Comparison of ENCODE assay signal across 34 cellular contexts in the genomic region with DNA sequence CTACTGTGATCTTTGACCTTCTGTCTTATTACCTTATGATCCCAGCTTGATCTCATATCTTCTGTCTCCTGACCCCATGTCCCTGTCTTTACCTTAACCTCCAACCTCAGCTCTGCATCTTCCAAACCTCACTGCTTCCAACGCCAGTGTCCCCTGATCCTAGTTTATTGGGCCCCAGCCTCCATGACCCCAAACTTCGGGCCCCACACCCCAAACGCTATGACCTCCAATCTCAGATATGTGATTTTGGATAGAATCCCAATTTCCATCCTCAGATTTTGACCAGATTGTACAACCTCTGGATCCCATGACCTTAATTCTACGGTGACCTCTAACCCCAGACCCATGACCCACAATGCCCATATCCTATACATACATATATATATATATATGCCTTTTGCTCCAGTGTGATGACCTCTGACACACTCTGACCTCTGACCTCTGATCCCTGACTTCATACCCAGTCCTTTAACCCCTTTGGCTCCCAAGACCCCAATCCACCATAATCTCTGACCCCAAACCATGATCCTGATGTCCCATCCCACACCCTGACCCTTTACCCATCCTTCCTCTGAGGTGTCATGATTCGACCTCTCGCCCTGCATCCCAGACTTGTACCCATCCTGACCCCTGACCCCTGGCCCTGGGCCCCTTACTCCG. TPM values are rescaled to one million over a fixed set of nuclear protein-coding genes. Genes with fewer than 3 reads are reported as not detected.
"Had no signal": no experiment of that assay in that cellular context is flagged by ENCODE, and none has a peak within 500 bp of the region (broad histone marks: within the 10 kb centered on the region; RNA-seq: fewer than 3 reads in every experiment).

No MANE protein-coding gene starts in this region.

- H3K4me3 ChIP-seq: ascending aorta, cardiac muscle cell, MG63, Peyer's patch had no signal

- H3K27me3 ChIP-seq: ascending aorta, Peyer's patch had no signal

- ATAC-seq: activated CD4-positive, alpha-beta T cell treated with anti-CD3 and anti-CD28 coated beads for 36 hours; activated CD8-positive, alpha-beta T cell treated with anti-CD3 and anti-CD28 coated beads, Interleukin-2, amount 10 ng/mL, durations not matched to agents 7 days and 5 days; PC-3 had no signal

- DNase-seq: activated CD4-positive, alpha-beta T cell treated with anti-CD3 and anti-CD28 coated beads for 36 hours; activated CD4-positive, alpha-beta T cell treated with anti-CD3 and anti-CD28 coated beads, Interleukin-2, amount 10 ng/mL, durations not matched to agents 7 days and 5 days; activated CD4-positive, alpha-beta T cell treated with anti-CD3 and anti-CD28 coated beads, Interleukin-2, amount 50 U/mL, for 48 hours; activated CD8-positive, alpha-beta T cell treated with anti-CD3 and anti-CD28 coated beads, Interleukin-2, amount 10 ng/mL, durations not matched to agents 7 days and 5 days; activated gamma-delta T cell treated with Interleukin-2 at 50 U/mL for 16 hours; activated naive CD4-positive, alpha-beta T cell treated with anti-CD3 and anti-CD28 coated beads, Interleukin-2, amount 10 ng/mL, durations not matched to agents 7 days and 5 days; activated naive CD8-positive, alpha-beta T cell treated with anti-CD3 and anti-CD28 coated beads for 36 hours; activated T-cell treated with anti-CD3 and anti-CD28 coated beads, Interleukin-2, amount 50 U/mL, for 24 hours; amniotic stem cell; Kasumi-1; KG1; MG63; NCI-H1048; NCI-H1436 treated with DMSO at 0.1 percent for 48 hours; NCI-H1694 treated with DMSO at 0.1 percent for 48 hours; NCI-H2029; NCI-H2171; NCI-H510A; NCI-H526; NCI-H748 treated with DMSO at 0.1 percent for 48 hours; NK-92 treated with Interleukin-12 subunit alpha and Interleukin-12 subunit beta, amount 100 ng/mL, for 24 hours; PC-3; Peyer's patch; RPMI8226; SIG-M5; T1000; WERI-Rb-1 had no signal

- H3K36me3 ChIP-seq: ascending aorta, cardiac muscle cell, MG63, Peyer's patch, WERI-Rb-1 had no signal

- H3K9me3 ChIP-seq: ascending aorta, MG63, Peyer's patch had no signal

- H3K4me1 ChIP-seq: ascending aorta, Peyer's patch had no signal

- H3K27ac ChIP-seq: ascending aorta, cardiac muscle cell, Peyer's patch, WERI-Rb-1 had no signal

RNA-seq across cellular contexts. Expression of a gene that starts 3.5 kb away (rescaled TPM):
- total RNA-seq: activated CD4-positive, alpha-beta T cell treated with anti-CD3 and anti-CD28 coated beads for 36 hours; activated CD4-positive, alpha-beta T cell treated with anti-CD3 and anti-CD28 coated beads, Interleukin-2, amount 10 ng/mL, durations not matched to agents 7 days and 5 days; activated CD8-positive, alpha-beta T cell treated with anti-CD3 and anti-CD28 coated beads, Interleukin-2, amount 10 ng/mL, durations not matched to agents 7 days and 5 days; activated naive CD8-positive, alpha-beta T cell treated with anti-CD3 and anti-CD28 coated beads for 36 hours; activated T-helper 1 cell treated with anti-CD3 and anti-CD28 coated beads, Interleukin-12 subunit alpha, Interleukin-12 subunit beta, Interleukin-2, Interleukin-4 antibody, amounts not matched to agents 30 ng/mL and 10 ng/mL and 1 ng/mL, durations not matched to agents 14 hours and 24 hours and 36 hours; ascending aorta; cardiac muscle cell; chondrocyte; PC-3; SK-MEL-5; T-helper 1 cell treated with Interleukin-12 subunit alpha and Interleukin-12 subunit beta and Interleukin-4 antibody, amounts not matched to agents 30 ng/mL and 1 ng/mL, for 36 hours; T-helper 2 cell treated with Interferon-gamma antibody and Interleukin-4, amounts not matched to agents 100 ng/mL and 5 ng/mL, for 36 hours had no signal
- polyA plus RNA-seq: cardiac muscle cell had no signal

RNA-seq across cellular contexts. Expression of a gene that starts 4.9 kb away (rescaled TPM):
- total RNA-seq: activated CD4-positive, alpha-beta T cell treated with anti-CD3 and anti-CD28 coated beads for 36 hours; activated CD4-positive, alpha-beta T cell treated with anti-CD3 and anti-CD28 coated beads, Interleukin-2, amount 10 ng/mL, durations not matched to agents 7 days and 5 days; activated CD8-positive, alpha-beta T cell treated with anti-CD3 and anti-CD28 coated beads, Interleukin-2, amount 10 ng/mL, durations not matched to agents 7 days and 5 days; activated naive CD8-positive, alpha-beta T cell treated with anti-CD3 and anti-CD28 coated beads for 36 hours; activated T-helper 1 cell treated with anti-CD3 and anti-CD28 coated beads, Interleukin-12 subunit alpha, Interleukin-12 subunit beta, Interleukin-2, Interleukin-4 antibody, amounts not matched to agents 30 ng/mL and 10 ng/mL and 1 ng/mL, durations not matched to agents 14 hours and 24 hours and 36 hours; ascending aorta; cardiac muscle cell; chondrocyte; PC-3; SK-MEL-5; T-helper 1 cell treated with Interleukin-12 subunit alpha and Interleukin-12 subunit beta and Interleukin-4 antibody, amounts not matched to agents 30 ng/mL and 1 ng/mL, for 36 hours; T-helper 2 cell treated with Interferon-gamma antibody and Interleukin-4, amounts not matched to agents 100 ng/mL and 5 ng/mL, for 36 hours had no signal
- polyA plus RNA-seq: cardiac muscle cell had no signal

RNA-seq across cellular contexts. Expression of a gene that starts 11.8 kb away (rescaled TPM):
- total RNA-seq: activated CD4-positive, alpha-beta T cell treated with anti-CD3 and anti-CD28 coated beads for 36 hours; activated CD4-positive, alpha-beta T cell treated with anti-CD3 and anti-CD28 coated beads, Interleukin-2, amount 10 ng/mL, durations not matched to agents 7 days and 5 days; activated CD8-positive, alpha-beta T cell treated with anti-CD3 and anti-CD28 coated beads, Interleukin-2, amount 10 ng/mL, durations not matched to agents 7 days and 5 days; activated naive CD8-positive, alpha-beta T cell treated with anti-CD3 and anti-CD28 coated beads for 36 hours; activated T-helper 1 cell treated with anti-CD3 and anti-CD28 coated beads, Interleukin-12 subunit alpha, Interleukin-12 subunit beta, Interleukin-2, Interleukin-4 antibody, amounts not matched to agents 30 ng/mL and 10 ng/mL and 1 ng/mL, durations not matched to agents 14 hours and 24 hours and 36 hours; chondrocyte; SK-MEL-5; T-helper 1 cell treated with Interleukin-12 subunit alpha and Interleukin-12 subunit beta and Interleukin-4 antibody, amounts not matched to agents 30 ng/mL and 1 ng/mL, for 36 hours; T-helper 2 cell treated with Interferon-gamma antibody and Interleukin-4, amounts not matched to agents 100 ng/mL and 5 ng/mL, for 36 hours had no signal
- polyA plus RNA-seq: cardiac muscle cell had no signal

RNA-seq across cellular contexts. Expression of a gene that starts 29.9 kb away (rescaled TPM):
- total RNA-seq: activated CD4-positive, alpha-beta T cell treated with anti-CD3 and anti-CD28 coated beads for 36 hours; activated CD4-positive, alpha-beta T cell treated with anti-CD3 and anti-CD28 coated beads, Interleukin-2, amount 10 ng/mL, durations not matched to agents 7 days and 5 days; activated CD8-positive, alpha-beta T cell treated with anti-CD3 and anti-CD28 coated beads, Interleukin-2, amount 10 ng/mL, durations not matched to agents 7 days and 5 days; activated naive CD8-positive, alpha-beta T cell treated with anti-CD3 and anti-CD28 coated beads for 36 hours; activated T-helper 1 cell treated with anti-CD3 and anti-CD28 coated beads, Interleukin-12 subunit alpha, Interleukin-12 subunit beta, Interleukin-2, Interleukin-4 antibody, amounts not matched to agents 30 ng/mL and 10 ng/mL and 1 ng/mL, durations not matched to agents 14 hours and 24 hours and 36 hours; ascending aorta; cardiac muscle cell; chondrocyte; Peyer's patch; SK-MEL-5; T-helper 1 cell treated with Interleukin-12 subunit alpha and Interleukin-12 subunit beta and Interleukin-4 antibody, amounts not matched to agents 30 ng/mL and 1 ng/mL, for 36 hours; T-helper 2 cell treated with Interferon-gamma antibody and Interleukin-4, amounts not matched to agents 100 ng/mL and 5 ng/mL, for 36 hours had no signal
- polyA plus RNA-seq: cardiac muscle cell had no signal

RNA-seq across cellular contexts. Expression of a gene that starts 33.5 kb away (rescaled TPM):
- total RNA-seq: activated CD4-positive, alpha-beta T cell treated with anti-CD3 and anti-CD28 coated beads for 36 hours; activated CD4-positive, alpha-beta T cell treated with anti-CD3 and anti-CD28 coated beads, Interleukin-2, amount 10 ng/mL, durations not matched to agents 7 days and 5 days; activated CD8-positive, alpha-beta T cell treated with anti-CD3 and anti-CD28 coated beads, Interleukin-2, amount 10 ng/mL, durations not matched to agents 7 days and 5 days; activated naive CD8-positive, alpha-beta T cell treated with anti-CD3 and anti-CD28 coated beads for 36 hours; activated T-helper 1 cell treated with anti-CD3 and anti-CD28 coated beads, Interleukin-12 subunit alpha, Interleukin-12 subunit beta, Interleukin-2, Interleukin-4 antibody, amounts not matched to agents 30 ng/mL and 10 ng/mL and 1 ng/mL, durations not matched to agents 14 hours and 24 hours and 36 hours; ascending aorta; chondrocyte; PC-3; SK-MEL-5; T-helper 1 cell treated with Interleukin-12 subunit alpha and Interleukin-12 subunit beta and Interleukin-4 antibody, amounts not matched to agents 30 ng/mL and 1 ng/mL, for 36 hours; T-helper 2 cell treated with Interferon-gamma antibody and Interleukin-4, amounts not matched to agents 100 ng/mL and 5 ng/mL, for 36 hours had no signal
- polyA plus RNA-seq: cardiac muscle cell had no signal
